16 cellular contexts compared by ENCODE assay signal in the genomic region with DNA sequence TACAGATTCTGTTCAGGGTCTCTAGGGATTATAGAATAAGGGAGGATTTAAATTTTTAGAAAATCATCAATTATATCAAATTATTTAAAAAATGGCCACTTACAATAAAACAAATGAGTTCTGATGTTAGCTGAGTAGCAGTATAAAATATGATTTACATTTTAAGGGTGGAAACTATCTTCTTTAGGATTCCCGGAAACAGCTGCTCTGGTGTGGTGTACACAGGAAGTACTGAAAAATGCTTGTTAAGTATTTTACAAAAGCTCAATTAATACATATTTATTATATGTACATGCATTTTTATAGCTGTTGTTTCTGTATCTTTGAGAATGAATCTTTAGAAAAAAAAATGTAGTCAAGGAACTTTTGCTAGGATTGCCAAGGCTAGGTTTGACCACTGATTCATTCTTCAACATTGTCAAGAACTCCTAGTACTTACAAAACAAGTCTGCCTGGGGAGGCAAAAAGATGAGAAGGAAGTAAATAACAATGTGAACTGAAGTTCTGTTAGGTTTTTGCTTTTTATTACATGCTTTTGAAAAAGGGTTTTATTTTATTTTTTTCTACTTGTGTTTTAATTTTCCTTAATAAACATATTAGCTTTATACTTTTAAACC. TPM values are rescaled to one million over a fixed set of nuclear protein-coding genes. Genes with fewer than 3 reads are reported as not detected.
DNase-seq lines count a peak whose midpoint lies in the region; ATAC-seq, FAIRE-seq and TF ChIP-seq lines count a peak whose summit lies in the region.
"Had no signal": no experiment of that assay in that cellular context is flagged by ENCODE, and none has a peak within 500 bp of the region (broad histone marks: within the 10 kb centered on the region; RNA-seq: fewer than 3 reads in every experiment).

No MANE protein-coding gene starts in this region.

- H3K36me3 Mint-ChIP-seq in activated naive CD8-positive, alpha-beta T cell treated with anti-CD3 and anti-CD28 coated beads, Interleukin-2, amount 10 ng/mL, durations not matched to agents 7 days and 5 days: peaks cover 41% of the 10 kb centered on the region

- POLR2A ChIA-PET in activated naive CD8-positive, alpha-beta T cell treated with anti-CD3 and anti-CD28 coated beads, Interleukin-2, amount 10 ng/mL, durations not matched to agents 7 days and 5 days (lab: Charles Lee): interaction anchor here (0.6 to 3.6 kb wide), 7 partner anchors 23 to 121 kb away, joined by 3 to 31 read pairs (median 4); no protein-coding TSS in a partner anchor

- H3K4me3 ChIP-seq in AG10803 (ENCODE audit: low read length) (no peak overlapping the region), keratinocyte (ENCODE audit: control insufficient read depth in 2 of 3, extremely low read depth in 1 of 3, insufficient read depth in 2 of 3, low read depth in 1 of 3, low read length in 3 of 3) (no peak overlapping the region), brain microvascular endothelial cell (ENCODE audit: low read depth, low read length) (no peak overlapping the region), suprapubic skin (no peak overlapping the region)
- H3K4me3 ChIP-seq: transverse colon had no signal

- dilution Hi-C loops in keratinocyte (cut with MboI; ENCODE audit: extremely low pct_ligation_motif_present, low sequenced_read_pairs): no loop called here

- DNase-seq in AG10803 (ENCODE audit: low read depth) (peak; percentile 82), HCEC 1CT (peak; percentile 39), keratinocyte (ENCODE audit: low read depth, low spot score) (no peak), brain microvascular endothelial cell (no peak), suprapubic skin (ENCODE audit: low spot score in 2 of 2) (no peak)
- DNase-seq in activated naive CD8-positive, alpha-beta T cell treated with anti-CD3 and anti-CD28 coated beads, Interleukin-2, amount 10 ng/mL, durations not matched to agents 7 days and 5 days: no peak
- DNase-seq: DMS79 treated with DMSO at 0.1 percent for 48 hours; hippocampal formation; NCI-H1105 treated with DMSO at 0.1 percent for 48 hours; stimulated activated CD4-positive, alpha-beta T cell treated with anti-CD3 and anti-CD28 coated beads, Interleukin-2, amount 100 ng/mL, for 48 hours; transverse colon had no signal

- H3K4me1 Mint-ChIP-seq in activated naive CD8-positive, alpha-beta T cell treated with anti-CD3 and anti-CD28 coated beads, Interleukin-2, amount 10 ng/mL, durations not matched to agents 7 days and 5 days: peaks cover 45% of the 10 kb centered on the region

- no peak for TF ChIP-seq EP300 in suprapubic skin (IDR thresholded peaks at IDR 0.05)

- peak overlapping the region; percentile 74 for H3K27ac Mint-ChIP-seq in activated naive CD8-positive, alpha-beta T cell treated with anti-CD3 and anti-CD28 coated beads, Interleukin-2, amount 10 ng/mL, durations not matched to agents 7 days and 5 days
- H3K27ac Mint-ChIP-seq: brain had no signal

- H3K9ac ChIP-seq in keratinocyte (ENCODE audit: control insufficient read depth, extremely low read depth, insufficient read depth, low read length): no peak overlapping the region

- H3K27me3 Mint-ChIP-seq in activated naive CD8-positive, alpha-beta T cell treated with anti-CD3 and anti-CD28 coated beads, Interleukin-2, amount 10 ng/mL, durations not matched to agents 7 days and 5 days: no peaks in the 10 kb centered on the region
- H3K27me3 Mint-ChIP-seq: brain had no signal

- H3K4me2 ChIP-seq in keratinocyte (ENCODE audit: control insufficient read depth, extremely low read depth, insufficient read depth, low read depth, low read length): no peak overlapping the region

- H3K9me1 ChIP-seq in keratinocyte (ENCODE audit: control insufficient read depth, extremely low read depth, insufficient read depth, low read length): no peaks in the 10 kb centered on the region

- peak; percentile 9 for FAIRE-seq in keratinocyte (lab: Jason Lieb, UNC)

- no peak overlapping the region for H2AFZ ChIP-seq in keratinocyte (ENCODE audit: control insufficient read depth, low read length)

- no peak for TF ChIP-seq POLR2A in suprapubic skin (IDR thresholded peaks at IDR 0.05)

- H3K79me2 ChIP-seq in keratinocyte (ENCODE audit: control insufficient read depth, insufficient read depth, low read length): no peaks in the 10 kb centered on the region

- no peak for TF ChIP-seq CTCF in AG10803 (conservative IDR thresholded peaks at IDR 0.05; ENCODE audit: low read length)
- no peak for TF ChIP-seq CTCF in keratinocyte (optimal IDR thresholded peaks at IDR 0.05 in 1 of 3, IDR thresholded peaks at IDR 0.05 in 1 of 3, conservative IDR thresholded peaks at IDR 0.05 in 1 of 3; ENCODE audit: extremely low read depth in 1 of 3, insufficient read depth in 2 of 3, low read length in 3 of 3)
- no peak for TF ChIP-seq CTCF in brain microvascular endothelial cell (IDR thresholded peaks at IDR 0.05; ENCODE audit: low read depth, low read length, missing control alignments)
- no peak for TF ChIP-seq CTCF in suprapubic skin (IDR thresholded peaks at IDR 0.05)

- H3K27me3 ChIP-seq in keratinocyte (ENCODE audit: control insufficient read depth, extremely low read depth, insufficient read depth, low read length): no peaks in the 10 kb centered on the region
- no peaks in the 10 kb centered on the region for H3K27me3 ChIP-seq in brain microvascular endothelial cell (replicated peaks)
- no peaks in the 10 kb centered on the region for H3K27me3 ChIP-seq in suprapubic skin
- H3K27me3 ChIP-seq: transverse colon had no signal

- H3K4me3 Mint-ChIP-seq in activated naive CD8-positive, alpha-beta T cell treated with anti-CD3 and anti-CD28 coated beads, Interleukin-2, amount 10 ng/mL, durations not matched to agents 7 days and 5 days: peak overlapping the region; percentile 54
- H3K4me3 Mint-ChIP-seq: brain, neural crest cell had no signal

- peaks cover 6% of the 10 kb centered on the region for H3K4me1 ChIP-seq in keratinocyte (ENCODE audit: control insufficient read depth, extremely low read depth, insufficient read depth, low read length)
- peaks cover 14% of the 10 kb centered on the region for H3K4me1 ChIP-seq in suprapubic skin

- in situ Hi-C loops in brain microvascular endothelial cell (cut with HindIII; ENCODE audit: low pct_ligation_motif_present, low sequenced_read_pairs): no loop called here

- WGBS in suprapubic skin: 64% methylated on average over 1 of the region's 1 CpG

- H3K27ac ChIP-seq in keratinocyte (ENCODE audit: control insufficient read depth, insufficient read depth, low read length): no peak overlapping the region
- no peak overlapping the region for H3K27ac ChIP-seq in brain microvascular endothelial cell
- no peak overlapping the region for H3K27ac ChIP-seq in suprapubic skin
- H3K27ac ChIP-seq: HL-60 had no signal

- peak; percentile 48 for ATAC-seq in activated naive CD8-positive, alpha-beta T cell treated with anti-CD3 and anti-CD28 coated beads, Interleukin-2, amount 10 ng/mL, durations not matched to agents 7 days and 5 days (ENCODE audit: low read depth)
- ATAC-seq in GM21825 (IDR thresholded peaks at IDR 0.05; ENCODE audit: unreplicated experiment) (no peak), GM19397 (IDR thresholded peaks at IDR 0.05; ENCODE audit: unreplicated experiment) (no peak)

- peaks cover 27% of the 10 kb centered on the region for H3K9me3 Mint-ChIP-seq in activated naive CD8-positive, alpha-beta T cell treated with anti-CD3 and anti-CD28 coated beads, Interleukin-2, amount 10 ng/mL, durations not matched to agents 7 days and 5 days

- no peaks in the 10 kb centered on the region for H4K20me1 ChIP-seq in keratinocyte (ENCODE audit: control insufficient read depth, extremely low read depth, insufficient read depth, low read length)

- no peaks in the 10 kb centered on the region for H3K9me3 ChIP-seq in keratinocyte (ENCODE audit: control insufficient read depth, low read depth, low read length)
- H3K9me3 ChIP-seq in suprapubic skin: no peaks in the 10 kb centered on the region
- H3K9me3 ChIP-seq: transverse colon had no signal

- H3K36me3 ChIP-seq in keratinocyte (ENCODE audit: control insufficient read depth in 2 of 2, extremely low read depth in 1 of 2, insufficient read depth in 2 of 2, low read length in 2 of 2) (no peaks in the 10 kb centered on the region), brain microvascular endothelial cell (replicated peaks) (no peaks in the 10 kb centered on the region), suprapubic skin (no peaks in the 10 kb centered on the region)
- H3K36me3 ChIP-seq: transverse colon had no signal

RNA-seq across cellular contexts. Expression of gene ARF6, which starts 48.0 kb away (rescaled TPM):
- total RNA-seq in activated naive CD8-positive, alpha-beta T cell treated with anti-CD3 and anti-CD28 coated beads, Interleukin-2, amount 10 ng/mL, durations not matched to agents 7 days and 5 days: 100 to 1,000 TPM; 162 to 169 TPM
- polyA plus RNA-seq in keratinocyte: 33.1 to 65.0 TPM (median 53.4 TPM) in 3 replicates
- 98.0 TPM for polyA plus RNA-seq in keratinocyte (2011; ENCODE audit: low read depth)
- polyA plus RNA-seq in keratinocyte (2011; cell fraction: cytosol; rRNA removed): 42.6 and 47.5 TPM in 2 replicates
- polyA plus RNA-seq in keratinocyte (2011; cell fraction: nucleus; rRNA removed): 32.9 and 33.8 TPM in 2 replicates
- 76.5 and 84.7 TPM in 2 replicates for polyA plus RNA-seq in keratinocyte (2012; ENCODE audit: low replicate concordance)
- 41.0 to 92.7 TPM (median 49.6 TPM) in 3 replicates for polyA minus RNA-seq in keratinocyte
- 44.9 TPM for polyA minus RNA-seq in keratinocyte (2011; cell fraction: cytosol; rRNA and poly(A)+ RNA removed)
- polyA minus RNA-seq in keratinocyte (2011; cell fraction: nucleus; rRNA and poly(A)+ RNA removed): 16.6 and 25.8 TPM in 2 replicates
- total RNA-seq in suprapubic skin: 100 to 1,000 TPM in 1 of 4 donors, 10 to 100 TPM in 3; 48.0 to 125 (median 85.3) TPM

Comparison
In these comparisons a context has a peak if more than half of its experiments do, and no peak if none do; other contexts are left out.
1. DNase-seq: peak in AG10803 (single experiment) and HCEC 1CT (single experiment); none in activated naive CD8-positive, alpha-beta T cell treated with anti-CD3 and anti-CD28 coated beads, Interleukin-2, amount 10 ng/mL, durations not matched to agents 7 days and 5 days (single experiment), keratinocyte (single experiment), brain microvascular endothelial cell (single experiment) and suprapubic skin (0 of 2).